9 cellular contexts compared by ENCODE assay signal in the genomic region with DNA sequence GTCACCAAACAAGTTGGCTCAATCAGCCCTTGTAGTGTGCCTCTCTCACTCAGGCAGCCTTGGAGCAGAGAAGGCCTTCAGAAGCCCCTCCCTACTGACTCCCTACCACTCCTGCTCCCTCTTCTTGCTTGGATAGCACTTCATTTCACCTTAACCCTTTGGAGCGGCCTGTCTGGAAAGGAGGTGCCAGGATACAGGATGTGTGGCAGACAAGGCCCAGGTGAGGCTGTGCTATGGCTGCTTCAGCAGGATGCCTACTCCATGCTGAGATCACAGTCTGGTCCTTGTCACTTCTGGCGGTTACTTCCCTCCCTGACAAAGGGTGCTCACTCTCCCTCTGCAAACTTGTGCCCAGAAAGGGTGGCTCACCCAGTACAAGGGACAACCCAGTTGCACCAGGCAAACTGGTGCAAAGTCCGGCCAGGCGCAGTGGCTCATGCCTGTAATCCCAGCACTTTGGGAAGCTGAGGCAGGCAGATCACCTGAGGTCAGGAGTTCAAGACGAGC. TPM values are rescaled to one million over a fixed set of nuclear protein-coding genes. Genes with fewer than 3 reads are reported as not detected.
DNase-seq lines count a peak whose midpoint lies in the region; ATAC-seq, FAIRE-seq and TF ChIP-seq lines count a peak whose summit lies in the region.
"Had no signal": no experiment of that assay in that cellular context is flagged by ENCODE, and none has a peak within 500 bp of the region (broad histone marks: within the 10 kb centered on the region; RNA-seq: fewer than 3 reads in every experiment).

No MANE protein-coding gene starts in this region.

- peaks cover 5% of the 10 kb centered on the region for H3K36me3 Mint-ChIP-seq in Caco-2 (ENCODE audit: insufficient read depth, unreplicated experiment)

- H3K4me1 Mint-ChIP-seq in Caco-2 (ENCODE audit: low read depth, unreplicated experiment) = peaks cover 8% of the 10 kb centered on the region

- 60% methylated on average over 5 of the region's 5 CpGs for WGBS in pancreas, 2 donors

- POLR2A ChIA-PET in Caco-2 (lab: Charles Lee) (interaction anchor here (1.3 kb wide), 1 partner anchor 13 kb away, joined by 14 read pairs; no protein-coding TSS in a partner anchor), OCI-LY7 (lab: Charles Lee) (interaction anchor here (0.6 to 3.6 kb wide), 4 partner anchors 9 to 1572 kb away, joined by 3 to 32 read pairs (median 6); a partner anchor contains a TSS)

- CTCF ChIA-PET in Caco-2 (lab: Charles Lee) (interaction anchor here (1.7 kb wide), 2 partner anchors 16 to 126 kb away, joined by 7 to 14 read pairs; a partner anchor contains a TSS), OCI-LY7 (lab: Charles Lee; ENCODE audit: unreplicated experiment) (interaction anchor here (0.5 kb wide), 1 partner anchor 140 kb away, joined by 3 read pairs; no protein-coding TSS in a partner anchor)

- no peak for DNase-seq in Caco-2
- no peak for DNase-seq in OCI-LY7 (ENCODE audit: low spot score)
- DNase-seq in epithelial cell of prostate (ENCODE audit: low read depth, low spot score) = no peak
- DNase-seq in pancreas = no peak
- no peak for DNase-seq in dedifferentiated amniotic fluid mesenchymal stem cell (ENCODE audit: extremely low spot score)
- DNase-seq in NCI-H2081 (lab: John Stamatoyannopoulos, UW) = no peak

- no peaks in the 10 kb centered on the region for H3K79me2 ChIP-seq in OCI-LY7 (ENCODE audit: insufficient read depth, low read depth, low read length)

- H3K27ac Mint-ChIP-seq in Caco-2 (ENCODE audit: unreplicated experiment) = peak overlapping the region; percentile 94

- no peak for FAIRE-seq in pancreas (lab: Jason Lieb, UNC)

- H3K9me3 ChIP-seq in Caco-2 = no peaks in the 10 kb centered on the region
- H3K9me3 ChIP-seq in OCI-LY7 (ENCODE audit: low read length) = no peaks in the 10 kb centered on the region
- no peaks in the 10 kb centered on the region for H3K9me3 ChIP-seq in pancreas

- H3K9me2 ChIP-seq in OCI-LY7 (ENCODE audit: insufficient read depth, low read length) = no peaks in the 10 kb centered on the region

- TF ChIP-seq CTCF in Caco-2 (IDR thresholded peaks at IDR 0.05; ENCODE audit: insufficient read depth in 1 of 2, low read depth in 1 of 2, low read length in 1 of 2, severe bottlenecking in 1 of 2, unreplicated experiment in 1 of 2) (no peak), OCI-LY7 (conservative IDR thresholded peaks at IDR 0.05; ENCODE audit: low read length) (no peak), pancreas (IDR thresholded peaks at IDR 0.05) (no peak)

- H3K27me3 ChIP-seq in Caco-2 (replicated peaks; ENCODE audit: control insufficient read depth, insufficient read depth, low read length) (no peaks in the 10 kb centered on the region), pancreas (no peaks in the 10 kb centered on the region)

- peak overlapping the region; percentile 97 for H3K4me3 Mint-ChIP-seq in Caco-2 (ENCODE audit: unreplicated experiment)

- ATAC-seq in pancreas (no peak), HG02884 (IDR thresholded peaks at IDR 0.05; ENCODE audit: unreplicated experiment) (no peak), GM19351 (IDR thresholded peaks at IDR 0.05; ENCODE audit: unreplicated experiment) (no peak)

- peak overlapping the region; percentile 89 for H3K4me2 ChIP-seq in OCI-LY7 (ENCODE audit: low read length)

- BruUV-seq in Caco-2 (replicated peaks; lab: Mats Ljungman, UMichigan) (no TSS peak), OCI-LY7 (replicated peaks; lab: Mats Ljungman, UMichigan) (no TSS peak)

- no peaks in the 10 kb centered on the region for H3K9me3 Mint-ChIP-seq in Caco-2 (ENCODE audit: unreplicated experiment)

- H3K27ac ChIP-seq in OCI-LY7 (ENCODE audit: low read depth, low read length, poor library complexity, severe bottlenecking) = no peak overlapping the region
- H3K27ac ChIP-seq in epithelial cell of prostate = peak overlapping the region; percentile 62
- H3K27ac ChIP-seq in pancreas = no peak overlapping the region

- intact Hi-C loops in Caco-2 (cut with micrococcal nuclease; ENCODE audit: unreplicated experiment) = loop anchor here (1.0 kb wide), 3 partner anchors 12 to 72 kb away; a partner anchor contains a TSS
- intact Hi-C loops in OCI-LY7 (cut with micrococcal nuclease; ENCODE audit: unreplicated experiment) = no loop called here
- intact Hi-C loops in pancreas (cut with DNase I) = no loop called here

- peak overlapping the region; percentile 1; the same call in 1 of the 2 replicates for H3K4me3 ChIP-seq in Caco-2 (ENCODE audit: low read depth, low read length)
- H3K4me3 ChIP-seq in OCI-LY7 (ENCODE audit: low read depth, low read length, poor library complexity, severe bottlenecking) = peak overlapping the region; percentile 76
- H3K4me3 ChIP-seq in pancreas = peak overlapping the region in 3 of 4 donors; percentile 56 to 82 (median 73)

- H3K4me1 ChIP-seq in Caco-2 (peaks cover 21% of the 10 kb centered on the region), OCI-LY7 (ENCODE audit: insufficient read depth, low read length, poor library complexity, severe bottlenecking) (peaks cover 32% of the 10 kb centered on the region), pancreas (peaks cover 0 to 7% (median 0%) of the 10 kb centered on the region in 3 donors)

- no peaks in the 10 kb centered on the region for H4K20me1 ChIP-seq in OCI-LY7 (ENCODE audit: insufficient read depth, low read length)

- no peaks in the 10 kb centered on the region for H3K27me3 Mint-ChIP-seq in Caco-2 (ENCODE audit: insufficient read depth, unreplicated experiment)

- no peak overlapping the region; the same call in 1 of the 2 replicates for H2AFZ ChIP-seq in OCI-LY7 (ENCODE audit: low read length)

- H3K36me3 ChIP-seq in Caco-2 (ENCODE audit: control insufficient read depth, insufficient read depth, low read length) (no peaks in the 10 kb centered on the region), OCI-LY7 (ENCODE audit: insufficient read depth, low read length) (0 out of 2 replicates have a peak, but pooled peaks cover 5% of the 10 kb centered on the region), pancreas (no peaks in the 10 kb centered on the region)

RNA-seq across cellular contexts. Expression of a gene that starts 1.0 kb away (rescaled TPM):
- total RNA-seq in Caco-2 (2022) (7.4 and 7.7 TPM in 2 replicates), OCI-LY7 (2022) (10.4 and 11.3 TPM in 2 replicates), pancreas (1 to 10 TPM; 2.3 to 5.4 (median 4.2) TPM)
- 6.7 and 7.3 TPM in 2 replicates for total RNA-seq in OCI-LY7 (2014; rRNA removed; shearing (Covaris generic))
- polyA plus RNA-seq in pancreas = 1 to 10 TPM; 7.5 to 7.7 TPM

RNA-seq across cellular contexts. Expression of a gene that starts 11.4 kb away (rescaled TPM):
- total RNA-seq in Caco-2 (2022) (69.8 and 74.1 TPM in 2 replicates), OCI-LY7 (2022) (173 and 185 TPM in 2 replicates), pancreas (10 to 100 TPM; 24.9 to 64.1 (median 41.7) TPM)
- total RNA-seq in OCI-LY7 (2014; rRNA removed; shearing (Covaris generic)) = 83.7 and 134 TPM in 2 replicates
- 100 to 1,000 TPM; 245 to 249 TPM for polyA plus RNA-seq in pancreas

RNA-seq across cellular contexts. Expression of a gene that starts 24.9 kb away (rescaled TPM):
- total RNA-seq in Caco-2 (2022) = 11.8 and 13.6 TPM in 2 replicates
- total RNA-seq in OCI-LY7 (2014; rRNA removed; shearing (Covaris generic)) = 0.05 and 0.82 TPM in 2 replicates
- total RNA-seq in OCI-LY7 (2022) = 0.17 and 0.38 TPM in 2 replicates
- total RNA-seq in pancreas = 10 to 100 TPM in 1 of 6 donors, 1 to 10 TPM in 5; 4.9 to 14.7 (median 6.4) TPM
- polyA plus RNA-seq in pancreas = 10 to 100 TPM in 1 of 2 donors, 1 to 10 TPM in 1; 9.6 to 12.4 TPM

RNA-seq across cellular contexts. Expression of a gene that starts 58.9 kb away (rescaled TPM):
- total RNA-seq in Caco-2 (2022) (13.1 and 15.6 TPM in 2 replicates), OCI-LY7 (2022) (0.37 and 0.63 TPM in 2 replicates), pancreas (under 1 TPM in 2 of 6 donors, not detected in 4; 0.19 to 0.22 TPM)
- not detected in 2 replicates for total RNA-seq in OCI-LY7 (2014; rRNA removed; shearing (Covaris generic))
- polyA plus RNA-seq in pancreas = under 1 TPM in 1 of 2 donors, not detected in 1; 0.42 TPM
- total RNA-seq: subcutaneous adipose tissue had no signal

Comparison
In these comparisons a context has a peak if more than half of its experiments do, and no peak if none do; other contexts are left out.
1. H3K4me3 ChIP-seq: peak in every context shown above with its lines; median percentile 76 in OCI-LY7; 73 in pancreas; 1 in Caco-2.